ENCODE assay signal across 8 cellular contexts in genomic region chr11:72585762-72586590, GRCh38.
A peak's percentile ranks its signal among the peaks of the same experiment; 100 is the strongest.
DNase-seq lines count a peak whose midpoint lies in the region; ATAC-seq lines count a peak whose summit lies in the region.

No MANE protein-coding gene starts in this region.

- H3K27ac Mint-ChIP-seq in activated naive CD8-positive, alpha-beta T cell treated with anti-CD3 and anti-CD28 coated beads, Interleukin-2, amount 50 U/mL, for 24 hours = no peak overlapping the region

- ATAC-seq in activated naive CD8-positive, alpha-beta T cell treated with anti-CD3 and anti-CD28 coated beads, Interleukin-2, amount 50 U/mL, for 24 hours = peak; percentile 50
- ATAC-seq in left cardiac atrium (peak; percentile 66 to 69), sciatic nerve (peak; percentile 70), GM19467 (IDR thresholded peaks at IDR 0.05; ENCODE audit: unreplicated experiment) (no peak)

- DNase-seq in NK-92 treated with Interleukin-12 subunit alpha and Interleukin-12 subunit beta, amount 100 ng/mL, for 24 hours (lab: John Stamatoyannopoulos, UW) = peak; percentile 40
- DNase-seq in NK-92 (lab: John Stamatoyannopoulos, UW; ENCODE audit: unreplicated experiment) = no peak
- DNase-seq in NCI-H1092 (lab: John Stamatoyannopoulos, UW) = peak; percentile 81
- DNase-seq in T follicular helper cell (ENCODE audit: low read depth) = peak; percentile 63
- DNase-seq in activated naive CD8-positive, alpha-beta T cell treated with anti-CD3 and anti-CD28 coated beads, Interleukin-2, amount 50 U/mL, for 24 hours = peak; percentile 67
- peak; percentile 69 for DNase-seq in left cardiac atrium
- peak; percentile 76 for DNase-seq in sciatic nerve (ENCODE audit: low spot score)

- intact Hi-C loops in left cardiac atrium (cut with DNase I) (loop anchor here in 1 of 2 donors (5.0 kb wide), 1 partner anchor 96 kb away; no protein-coding TSS in a partner anchor), sciatic nerve (cut with DNase I) (no loop called here)

- peaks cover 29% of the 10 kb centered on the region for H3K4me1 Mint-ChIP-seq in activated naive CD8-positive, alpha-beta T cell treated with anti-CD3 and anti-CD28 coated beads, Interleukin-2, amount 50 U/mL, for 24 hours

- H3K27me3 Mint-ChIP-seq in activated naive CD8-positive, alpha-beta T cell treated with anti-CD3 and anti-CD28 coated beads, Interleukin-2, amount 50 U/mL, for 24 hours = peaks cover 41% of the 10 kb centered on the region

- H3K4me3 Mint-ChIP-seq in activated naive CD8-positive, alpha-beta T cell treated with anti-CD3 and anti-CD28 coated beads, Interleukin-2, amount 50 U/mL, for 24 hours = peak overlapping the region; percentile 41

- H3K36me3 Mint-ChIP-seq in activated naive CD8-positive, alpha-beta T cell treated with anti-CD3 and anti-CD28 coated beads, Interleukin-2, amount 50 U/mL, for 24 hours (ENCODE audit: low read depth) = no peaks in the 10 kb centered on the region

- H3K9me3 Mint-ChIP-seq in activated naive CD8-positive, alpha-beta T cell treated with anti-CD3 and anti-CD28 coated beads, Interleukin-2, amount 50 U/mL, for 24 hours = no peaks in the 10 kb centered on the region
